ENCODE assay signal across 18 cellular contexts in the genomic region with DNA sequence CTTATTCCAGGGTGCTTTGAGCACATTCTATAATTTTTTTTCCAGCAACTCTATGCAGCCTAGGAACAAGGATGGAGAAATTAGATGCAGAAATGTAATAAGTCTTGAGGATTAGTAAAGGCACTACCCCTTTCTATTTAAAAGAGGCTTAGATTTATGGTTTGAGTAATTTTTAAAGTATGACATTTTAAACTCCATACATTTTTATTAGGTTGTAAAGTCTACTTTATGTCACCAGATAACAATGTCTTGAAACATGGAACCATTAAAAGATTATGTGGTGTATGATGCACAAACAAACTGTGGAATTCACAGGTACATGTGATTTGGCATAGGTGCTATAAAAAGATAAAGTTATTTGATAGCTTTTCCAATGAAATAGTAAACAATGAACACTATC.
"Had no signal": no experiment of that assay in that cellular context is flagged by ENCODE, and none has a peak within 500 bp of the region (broad histone marks: within the 10 kb centered on the region; RNA-seq: fewer than 3 reads in every experiment).

No MANE protein-coding gene starts in this region.

- H3K9me3 ChIP-seq: gastrocnemius medialis, neutrophil, right atrium auricular region had no signal

- H3K4me3 ChIP-seq: gastrocnemius medialis, heart right ventricle, left ventricle myocardium inferior, right atrium auricular region, sigmoid colon, skin epidermis, stomach, thoracic aorta, transverse colon had no signal

- ATAC-seq: esophagus mucosa; gastrocnemius medialis; heart right ventricle; naive thymus-derived CD4-positive, alpha-beta T cell had no signal

- DNase-seq: effector memory CD4-positive, alpha-beta T cell; gastrocnemius medialis; heart right ventricle; left ventricle myocardium inferior; mesendoderm; naive thymus-derived CD4-positive, alpha-beta T cell; posterior cingulate gyrus; sigmoid colon; stimulated activated CD4-positive, alpha-beta T cell treated with anti-CD3 and anti-CD28 coated beads, Interleukin-12 subunit alpha, Interleukin-12 subunit beta, amount 100 ng/mL, for 4 hours; stimulated activated naive CD4-positive, alpha-beta T cell; stomach; substantia nigra; transverse colon had no signal

- H3K4me1 ChIP-seq: gastrocnemius medialis, left ventricle myocardium inferior, right atrium auricular region, stomach, transverse colon had no signal

- H3K27ac ChIP-seq: gastrocnemius medialis, heart right ventricle, left ventricle myocardium inferior, neutrophil, right atrium auricular region, sigmoid colon, skin epidermis, stomach, thoracic aorta, transverse colon had no signal

- H3K36me3 ChIP-seq: gastrocnemius medialis, heart right ventricle, left ventricle myocardium inferior, neutrophil, right atrium auricular region, sigmoid colon, stomach, thoracic aorta, transverse colon had no signal

- H3K27me3 ChIP-seq: gastrocnemius medialis, heart right ventricle, neutrophil, right atrium auricular region, sigmoid colon, stomach, transverse colon had no signal
